ENCODE assay signal across 8 cellular contexts in genomic region chr15:77633134-77633912, GRCh38. TPM values are rescaled to one million over a fixed set of nuclear protein-coding genes. Genes with fewer than 3 reads are reported as not detected.
DNase-seq lines count a peak whose midpoint lies in the region; ATAC-seq and TF ChIP-seq lines count a peak whose summit lies in the region.

No MANE protein-coding gene starts in this region.

- peak; percentile 84 for TF ChIP-seq RAD21 in Ishikawa (IDR thresholded peaks at IDR 0.05; ENCODE audit: low read depth)

- DNase-seq in CD1c-positive myeloid dendritic cell (ENCODE audit: extremely low spot score): peak; percentile 89
- DNase-seq in SHP77 (lab: John Stamatoyannopoulos, UW): peak; percentile 60 to 61
- DNase-seq in activated naive CD4-positive, alpha-beta T cell treated with anti-CD3 and anti-CD28 coated beads, Interleukin-2, amount 50 U/mL, for 16 hours: peak; percentile 58
- peak; percentile 10 for DNase-seq in glomerular endothelial cell (ENCODE audit: extremely low read depth, low read depth, low spot score)
- peak; percentile 11 to 93 (median 80) for DNase-seq in nucleus accumbens (lab: John Stamatoyannopoulos, UW)

- ATAC-seq in GM19438 (IDR thresholded peaks at IDR 0.05; ENCODE audit: low read depth, unreplicated experiment): peak; percentile 66

- H3K27ac ChIP-seq in temporal lobe (ENCODE audit: low read depth, low read length): peak overlapping the region; percentile 69

- no peak for TF ChIP-seq EP300 in Ishikawa (IDR thresholded peaks at IDR 0.05; ENCODE audit: borderline replicate concordance)

TF ChIP-seq in Ishikawa, 13 proteins besides CTCF, POLR2A, EP300 and RAD21:
- TF ChIP-seq ZBTB7A (IDR thresholded peaks at IDR 0.05; ENCODE audit: low read depth) (peak; percentile 87), MAX (IDR thresholded peaks at IDR 0.05) (peak; percentile 95), TEAD4 (IDR thresholded peaks at IDR 0.05) (0 out of 2 replicates have a peak, but pooled peaks have one; percentile 6), TCF12 (IDR thresholded peaks at IDR 0.05; ENCODE audit: low read depth) (peak; percentile 50; the same call in 1 of the 2 replicates), NFIC (IDR thresholded peaks at IDR 0.05) (peak; percentile 31), USF1 (IDR thresholded peaks at IDR 0.05) (no peak), CREB1 (IDR thresholded peaks at IDR 0.05; ENCODE audit: low read depth) (no peak)

RNA-seq across cellular contexts. Expression of gene LINGO1, which starts 0.6 kb away (rescaled TPM):
- 0.18 TPM in 1 of 2 replicates, not detected in the other for total RNA-seq in glomerular endothelial cell
- total RNA-seq in temporal lobe: 46.2 TPM

Comparison
In these comparisons a context has a peak if more than half of its experiments do, and no peak if none do; other contexts are left out.
1. Peak in every context shown above with its lines: DNase-seq, ATAC-seq and H3K27ac ChIP-seq.
2. DNase-seq: peak in every context shown above with its lines; median percentile 89 in CD1c-positive myeloid dendritic cell; 80 in nucleus accumbens; 60 in SHP77; 58 in activated naive CD4-positive, alpha-beta T cell treated with anti-CD3 and anti-CD28 coated beads, Interleukin-2, amount 50 U/mL, for 16 hours; 10 in glomerular endothelial cell.
3. RNA of gene LINGO1, which starts 0.6 kb away (total RNA-seq): 46.2 TPM in temporal lobe (single experiment); 0.18 TPM in glomerular endothelial cell; every median in the first group is over 10 times any median in the second.